Comparison of ENCODE assay signal across 23 cellular contexts in the genomic region with DNA sequence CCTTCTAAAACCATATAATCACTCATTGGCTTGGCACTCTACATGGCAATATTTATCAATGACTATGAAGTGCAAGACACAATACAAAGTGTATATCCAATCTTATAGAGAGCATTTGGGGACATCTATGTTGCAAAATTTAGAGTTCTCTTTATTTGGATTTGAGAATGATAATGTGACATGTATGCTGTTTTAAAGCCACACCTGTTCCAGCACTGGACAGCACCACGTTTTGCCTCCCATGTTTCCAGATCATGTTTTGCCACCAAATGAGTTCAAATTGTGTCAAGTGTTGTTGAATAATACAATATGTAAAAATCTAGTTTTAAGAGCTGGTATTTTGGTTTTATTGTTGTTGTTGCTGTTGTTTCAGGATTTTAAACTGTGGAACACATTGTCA.
"Had no signal": no experiment of that assay in that cellular context is flagged by ENCODE, and none has a peak within 500 bp of the region (broad histone marks: within the 10 kb centered on the region; RNA-seq: fewer than 3 reads in every experiment).

No MANE protein-coding gene starts in this region.

- ATAC-seq: T-helper 17 cell had no signal

- H3K4me1 ChIP-seq: SJSA1 had no signal

- H3K4me3 Mint-ChIP-seq: activated B cell treated with CpG ODN at 0.5 μM for 24 hours; activated CD4-positive, alpha-beta memory T cell treated with anti-CD3 and anti-CD28 coated beads, Interleukin-2, amount 10 ng/mL, durations not matched to agents 7 days and 5 days; T-helper 17 cell had no signal

- H3K4me3 ChIP-seq: cardiac muscle cell, SJSA1 had no signal

- H3K27ac ChIP-seq: brain microvascular endothelial cell, cardiac muscle cell, SJSA1 had no signal

- H3K9me3 ChIP-seq: SJSA1 had no signal

- DNase-seq: activated B cell treated with CpG ODN at 0.5 μM for 24 hours; activated CD4-positive, alpha-beta memory T cell treated with anti-CD3 and anti-CD28 coated beads, Interleukin-2, amount 10 ng/mL, durations not matched to agents 7 days and 5 days; activated CD4-positive, alpha-beta T cell treated with anti-CD3 and anti-CD28 coated beads, Interleukin-2, amount 50 U/mL, for 1 hour; activated CD8-positive, alpha-beta memory T cell treated with anti-CD3 and anti-CD28 coated beads, Interleukin-2, amount 50 U/mL, for 48 hours; activated effector memory CD4-positive, alpha-beta T cell treated with anti-CD3 and anti-CD28 coated beads, Interleukin-2, amount 50 U/mL, for 16 hours; activated naive CD4-positive, alpha-beta T cell treated with Interleukin-2 at 50 U/mL for 16 hours; activated T-cell treated with anti-CD3 and anti-CD28 coated beads, Interleukin-2, amount 50 U/mL, for 1 hour; brain microvascular endothelial cell; Kasumi-1; NCI-H1105 treated with DMSO at 0.1 percent for 48 hours; NCI-H1436 treated with DMSO at 0.1 percent for 48 hours; NCI-H187; NCI-H2081; NCI-H510A treated with DMSO at 0.1 percent for 48 hours; NCI-H69; PC-3; SHP77; T-helper 17 cell; T-helper 9 cell had no signal

- H3K4me1 Mint-ChIP-seq: activated B cell treated with CpG ODN at 0.5 μM for 24 hours had no signal

- H3K27ac Mint-ChIP-seq: activated B cell treated with CpG ODN at 0.5 μM for 24 hours; activated CD4-positive, alpha-beta memory T cell treated with anti-CD3 and anti-CD28 coated beads, Interleukin-2, amount 10 ng/mL, durations not matched to agents 7 days and 5 days; activated naive CD4-positive, alpha-beta T cell treated with anti-CD3 and anti-CD28 coated beads, Interleukin-2, amount 50 U/mL, for 72 hours; T-helper 17 cell had no signal

- H3K9me3 Mint-ChIP-seq: activated B cell treated with CpG ODN at 0.5 μM for 24 hours; activated CD4-positive, alpha-beta memory T cell treated with anti-CD3 and anti-CD28 coated beads, Interleukin-2, amount 10 ng/mL, durations not matched to agents 7 days and 5 days; activated naive CD4-positive, alpha-beta T cell treated with anti-CD3 and anti-CD28 coated beads, Interleukin-2, amount 50 U/mL, for 72 hours had no signal

- H3K27me3 ChIP-seq: brain microvascular endothelial cell, SJSA1 had no signal

- H3K36me3 ChIP-seq: brain microvascular endothelial cell, cardiac muscle cell, SJSA1 had no signal

- FAIRE-seq: RCC 7860 had no signal
